ENCODE assay signal across 8 cellular contexts in genomic region chr16:29594926-29595838, GRCh38.
A peak's percentile ranks its signal among the peaks of the same experiment; 100 is the strongest.
DNase-seq lines count a peak whose midpoint lies in the region; ATAC-seq and TF ChIP-seq lines count a peak whose summit lies in the region.
"Not testable (repeated sequence)": the region's sequence is repeated elsewhere in the genome, so short reads cannot be mapped to it uniquely, and the experiment has no call there.

No MANE protein-coding gene starts in this region.

- DNase-seq in Calu3: peak; percentile 96
- DNase-seq in OCI-LY7 (ENCODE audit: low spot score): peak; percentile 85
- DNase-seq in activated T-cell treated with anti-CD3 and anti-CD28 coated beads for 48 hours (ENCODE audit: low read depth): peak; percentile 90
- peak; percentile 75 for DNase-seq in epithelial cell of proximal tubule (ENCODE audit: low read depth)
- peak; percentile 95 to 96 (median 96) for DNase-seq in mucosa of descending colon
- peak; percentile 82 to 86 for DNase-seq in stimulated activated CD8-positive, alpha-beta memory T cell treated with anti-CD3 and anti-CD28 coated beads, Interleukin-2, amount 100 ng/mL, for 48 hours (ENCODE audit: low read depth in 2 of 2)

- ATAC-seq in GM21515 (IDR thresholded peaks at IDR 0.05; ENCODE audit: unreplicated experiment): peak; percentile 63
- peak; percentile 87 for ATAC-seq in mucosa of descending colon

- H4K20me1 ChIP-seq in OCI-LY7 (ENCODE audit: insufficient read depth, low read length): not testable (repeated sequence)

- not testable (repeated sequence) for H2AFZ ChIP-seq in OCI-LY7 (ENCODE audit: low read length)

- WGBS in HUES64: under 1% methylated on average over 85 of the region's 91 CpGs

- H3K27me3 ChIP-seq in HUES64 (ENCODE audit: insufficient read depth, low read length): not testable (repeated sequence)

- not testable (repeated sequence) for H3K36me3 ChIP-seq in HUES64 (ENCODE audit: insufficient read depth, low read length); OCI-LY7 (ENCODE audit: insufficient read depth, low read length); mucosa of descending colon (ENCODE audit: low read depth)

- H3K9ac ChIP-seq in HUES64 (ENCODE audit: low read depth, low read length): peak overlapping the region; percentile 92

- not testable (repeated sequence) for H3K4me1 ChIP-seq in HUES64 (ENCODE audit: insufficient read depth, low read length)
- H3K4me1 ChIP-seq in OCI-LY7 (ENCODE audit: insufficient read depth, low read length, poor library complexity, severe bottlenecking) (peaks cover 39% of the 10 kb centered on the region), mucosa of descending colon (ENCODE audit: low read depth) (peaks cover 22% of the 10 kb centered on the region)

- H3K27me3 Mint-ChIP-seq in Calu3 (ENCODE audit: unreplicated experiment): not testable (repeated sequence)

- peaks cover 27% of the 10 kb centered on the region for H3K36me3 Mint-ChIP-seq in Calu3 (ENCODE audit: insufficient read depth, unreplicated experiment)

- intact Hi-C loops in Calu3 (cut with micrococcal nuclease; ENCODE audit: unreplicated experiment); OCI-LY7 (cut with micrococcal nuclease; ENCODE audit: unreplicated experiment); mucosa of descending colon (cut with DNase I, micrococcal nuclease): not testable (repeated sequence)

- peaks cover 72% of the 10 kb centered on the region for H3K79me2 ChIP-seq in OCI-LY7 (ENCODE audit: insufficient read depth, low read depth, low read length)

- H3K4me2 ChIP-seq in OCI-LY7 (ENCODE audit: low read length): peak overlapping the region; percentile 79

- CTCF ChIA-PET in Calu3 (lab: Charles Lee): interaction anchor here (0.6 to 0.7 kb wide), 3 partner anchors 51 to 449 kb away, joined by 3 to 4 read pairs (median 3); no protein-coding TSS in a partner anchor
- CTCF ChIA-PET in OCI-LY7 (lab: Charles Lee; ENCODE audit: unreplicated experiment): not testable (repeated sequence)

- not testable (repeated sequence) for H3K9me3 ChIP-seq in HUES64 (ENCODE audit: insufficient read depth, low read depth, low read length); OCI-LY7 (ENCODE audit: low read length); mucosa of descending colon

- peak overlapping the region; percentile 86 for H3K27ac Mint-ChIP-seq in Calu3 (ENCODE audit: unreplicated experiment)

- peak overlapping the region; percentile 89 for H3K4me3 ChIP-seq in HUES64 (ENCODE audit: low read length)
- peak overlapping the region; percentile 70 for H3K4me3 ChIP-seq in OCI-LY7 (ENCODE audit: low read depth, low read length, poor library complexity, severe bottlenecking)
- H3K4me3 ChIP-seq in epithelial cell of proximal tubule (ENCODE audit: low read depth, low read length): peak overlapping the region; percentile 68
- peak overlapping the region; percentile 26 for H3K4me3 ChIP-seq in mucosa of descending colon

- H3K27ac ChIP-seq in HUES64 (ENCODE audit: low read depth, low read length): peak overlapping the region; percentile 91; the same call in 1 of the 2 replicates
- peak overlapping the region; percentile 65 for H3K27ac ChIP-seq in OCI-LY7 (ENCODE audit: low read depth, low read length, poor library complexity, severe bottlenecking)

- POLR2A ChIA-PET in OCI-LY7 (lab: Charles Lee): not testable (repeated sequence)

- not testable (repeated sequence) for TF ChIP-seq CTCF in Calu3 (IDR thresholded peaks at IDR 0.05; ENCODE audit: unreplicated experiment); OCI-LY7 (conservative IDR thresholded peaks at IDR 0.05; ENCODE audit: low read length); epithelial cell of proximal tubule (conservative IDR thresholded peaks at IDR 0.05; ENCODE audit: low read depth, low read length); mucosa of descending colon (IDR thresholded peaks at IDR 0.05)

- peak overlapping the region; percentile 98 for H3K4me3 Mint-ChIP-seq in Calu3 (ENCODE audit: low read depth, unreplicated experiment)

- not testable (repeated sequence) for H3K9me2 ChIP-seq in OCI-LY7 (ENCODE audit: insufficient read depth, low read length)

- H3K9me3 Mint-ChIP-seq in Calu3 (ENCODE audit: low read depth, unreplicated experiment): not testable (repeated sequence)

- peaks cover 24% of the 10 kb centered on the region for H3K4me1 Mint-ChIP-seq in Calu3 (ENCODE audit: low read depth, unreplicated experiment)

- BruUV-seq in Calu3 (replicated peaks; lab: Mats Ljungman, UMichigan); OCI-LY7 (replicated peaks; lab: Mats Ljungman, UMichigan): not testable (repeated sequence)

Comparison
In these comparisons a context has a peak if more than half of its experiments do, and no peak if none do; other contexts are left out.
1. Peak in every context shown above with its lines: DNase-seq, ATAC-seq, H3K4me3 ChIP-seq and H3K27ac ChIP-seq.
2. H3K4me3 ChIP-seq: peak in every context shown above with its lines; median percentile 89 in HUES64; 70 in OCI-LY7; 68 in epithelial cell of proximal tubule; 26 in mucosa of descending colon.